Comparison of ENCODE assay signal across 9 cellular contexts in the genomic region with DNA sequence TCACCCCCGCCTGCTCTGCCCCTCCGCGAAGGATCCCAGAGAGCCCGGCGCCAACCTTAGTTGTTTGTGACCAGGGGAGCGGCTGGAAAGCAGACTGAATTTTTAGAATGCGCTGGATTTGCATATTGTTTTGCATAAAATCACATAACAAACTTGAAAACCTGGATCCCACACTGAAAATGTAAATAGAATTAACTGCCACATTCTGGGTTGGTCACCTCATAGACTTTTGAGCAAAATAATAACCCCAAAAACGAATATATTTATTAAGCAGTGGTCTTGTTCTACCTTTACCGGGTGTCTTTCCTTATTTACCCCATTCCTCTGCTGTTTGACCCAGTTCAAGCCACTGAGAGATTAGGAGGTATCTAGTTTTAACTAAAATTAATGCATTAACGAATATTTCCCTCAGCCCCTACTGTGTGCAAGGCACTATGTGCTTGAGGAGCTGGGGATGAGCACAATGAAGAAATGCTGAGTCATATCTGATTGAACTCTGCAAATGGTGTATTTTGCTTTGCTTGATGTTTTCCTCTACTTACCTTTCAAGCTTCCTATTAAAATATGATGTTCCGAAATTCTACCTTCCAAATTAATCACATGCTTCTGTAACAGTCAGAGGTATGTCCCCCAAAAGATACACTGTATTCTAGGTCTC. TPM values are rescaled to one million over a fixed set of nuclear protein-coding genes. Genes with fewer than 3 reads are reported as not detected.
A peak's percentile ranks its signal among the peaks of the same experiment; 100 is the strongest.
DNase-seq lines count a peak whose midpoint lies in the region; ATAC-seq, FAIRE-seq and TF ChIP-seq lines count a peak whose summit lies in the region.
"Had no signal": no experiment of that assay in that cellular context is flagged by ENCODE, and none has a peak within 500 bp of the region (broad histone marks: within the 10 kb centered on the region; RNA-seq: fewer than 3 reads in every experiment).

No MANE protein-coding gene starts in this region.

- peaks cover 7% of the 10 kb centered on the region; the same call in 1 of the 2 replicates for H4K20me1 ChIP-seq in HepG2 (ENCODE audit: insufficient read depth, low read length)

- 14% methylated on average over 11 of the region's 11 CpGs for WGBS in HepG2 (ENCODE audit: low lambda C conversion rate)
- 17 to 29% methylated on average over 4 to 10 of the region's 11 CpGs for WGBS in transverse colon (ENCODE audit: low coverage in 1 of 2), 2 donors

- H3K4me2 ChIP-seq in HepG2 (ENCODE audit: low read depth, low read length) = peak overlapping the region; percentile 65

- TF ChIP-seq EP300 in HepG2 (IDR thresholded peaks at IDR 0.05; ENCODE audit: low read depth in 2 of 2, low read length in 2 of 2) (no peak), HepG2 (CRISPR knock-in tag; IDR thresholded peaks at IDR 0.05; ENCODE audit: borderline replicate concordance) (no peak), transverse colon (IDR thresholded peaks at IDR 0.05; ENCODE audit: low read depth) (no peak)

- DNase-seq in activated naive CD4-positive, alpha-beta T cell treated with Interleukin-2 at 50 U/mL for 16 hours = no peak
- DNase-seq in activated naive CD8-positive, alpha-beta T cell treated with anti-CD3 and anti-CD28 coated beads for 36 hours = no peak
- no peak for DNase-seq in HepG2 (ENCODE audit: low spot score)
- DNase-seq in transverse colon = no peak
- DNase-seq: GF-D8 had no signal

- peaks cover 2% of the 10 kb centered on the region for H3K36me3 Mint-ChIP-seq in activated naive CD4-positive, alpha-beta T cell treated with anti-CD3 and anti-CD28 coated beads, Interleukin-2, amount 50 U/mL, for 24 hours
- H3K36me3 Mint-ChIP-seq in activated naive CD8-positive, alpha-beta T cell treated with anti-CD3 and anti-CD28 coated beads for 36 hours = no peaks in the 10 kb centered on the region

- no peak overlapping the region for H2AFZ ChIP-seq in HepG2 (ENCODE audit: low read length)

- TF ChIP-seq POLR2A in HepG2 (IDR thresholded peaks at IDR 0.05; ENCODE audit: insufficient read depth in 1 of 2, low read depth in 2 of 2, low read length in 2 of 2) = no peak
- TF ChIP-seq POLR2A in transverse colon (IDR thresholded peaks at IDR 0.05) = no peak

- peak; percentile 75 for FAIRE-seq in HepG2 (lab: Jason Lieb, UNC)

- H3K27me3 Mint-ChIP-seq in activated naive CD4-positive, alpha-beta T cell treated with anti-CD3 and anti-CD28 coated beads, Interleukin-2, amount 50 U/mL, for 24 hours = peaks cover 24% of the 10 kb centered on the region
- H3K27me3 Mint-ChIP-seq in activated naive CD8-positive, alpha-beta T cell treated with anti-CD3 and anti-CD28 coated beads for 36 hours = peaks cover 77% of the 10 kb centered on the region

- POLR2A ChIA-PET in HepG2 (lab: Yijun Ruan, JAX) = interaction anchor here (0.9 to 1.6 kb wide), 3 partner anchors 36 to 92 kb away, joined by 3 to 7 read pairs (median 3); no protein-coding TSS in a partner anchor

- TF ChIP-seq RAD21 in HepG2 (CRISPR knock-in tag; IDR thresholded peaks at IDR 0.05) = no peak

- no TSS peak for BruUV-seq in HepG2 (replicated peaks; lab: Mats Ljungman, UMichigan)

- H3K27ac ChIP-seq in HepG2 (ENCODE audit: extremely low read length, insufficient read depth, low read length) (no peak overlapping the region), transverse colon (peak overlapping the region; percentile 78 to 93 (median 86))

- CTCF ChIA-PET in HepG2 (lab: Yijun Ruan, JAX; ENCODE audit: low intra/inter-chr PET ratio, low total read pairs) = interaction anchor here (2.7 kb wide), 1 partner anchor 147 kb away, joined by 8 read pairs; no protein-coding TSS in a partner anchor

- H3K27me3 ChIP-seq in HepG2 (ENCODE audit: control insufficient read depth in 1 of 2, insufficient read depth in 2 of 2, low read length in 2 of 2) = peaks cover 0 to 43% of the 10 kb centered on the region in 2 experiments; a peak in 3 of 5 replicates
- no peaks in the 10 kb centered on the region for H3K27me3 ChIP-seq in transverse colon

- H3K4me3 ChIP-seq in HepG2 (replicated peaks in 1 of 3; ENCODE audit: insufficient read depth in 1 of 3, low read depth in 2 of 3, low read length in 3 of 3) = peak overlapping the region; percentile 38 to 78 (median 58)
- peak overlapping the region in 3 of 4 donors; percentile 57 to 68 (median 60) for H3K4me3 ChIP-seq in transverse colon

- H3K4me1 Mint-ChIP-seq in activated naive CD4-positive, alpha-beta T cell treated with anti-CD3 and anti-CD28 coated beads, Interleukin-2, amount 50 U/mL, for 24 hours = peaks cover 29% of the 10 kb centered on the region
- peaks cover 3% of the 10 kb centered on the region for H3K4me1 Mint-ChIP-seq in activated naive CD8-positive, alpha-beta T cell treated with anti-CD3 and anti-CD28 coated beads for 36 hours

- H3K4me1 ChIP-seq in HepG2 (ENCODE audit: insufficient read depth, low read length) = peaks cover 9% of the 10 kb centered on the region
- peaks cover 4 to 32% (median 13%) of the 10 kb centered on the region in 4 donors for H3K4me1 ChIP-seq in transverse colon

- no peaks in the 10 kb centered on the region for H3K9me3 Mint-ChIP-seq in activated naive CD4-positive, alpha-beta T cell treated with anti-CD3 and anti-CD28 coated beads, Interleukin-2, amount 50 U/mL, for 24 hours
- H3K9me3 Mint-ChIP-seq in activated naive CD8-positive, alpha-beta T cell treated with anti-CD3 and anti-CD28 coated beads for 36 hours = no peaks in the 10 kb centered on the region

- peak overlapping the region; percentile 83 for H3K4me3 Mint-ChIP-seq in activated naive CD4-positive, alpha-beta T cell treated with anti-CD3 and anti-CD28 coated beads, Interleukin-2, amount 50 U/mL, for 24 hours
- H3K4me3 Mint-ChIP-seq in activated naive CD8-positive, alpha-beta T cell treated with anti-CD3 and anti-CD28 coated beads for 36 hours = peak overlapping the region; percentile 39

- H3K9ac ChIP-seq in HepG2 (ENCODE audit: insufficient read depth, low read depth, low read length) = no peak overlapping the region

- H3K79me2 ChIP-seq in HepG2 (ENCODE audit: insufficient read depth, low read length) = peaks cover 35% of the 10 kb centered on the region

- H3K36me3 ChIP-seq in HepG2 (replicated peaks in 1 of 2; ENCODE audit: control insufficient read depth in 1 of 2, insufficient read depth in 2 of 2, low read length in 2 of 2) (no peaks in the 10 kb centered on the region), transverse colon (no peaks in the 10 kb centered on the region)

- ATAC-seq in HepG2 (no peak), HG03045 (IDR thresholded peaks at IDR 0.05; ENCODE audit: unreplicated experiment) (no peak), HG03521 (IDR thresholded peaks at IDR 0.05; ENCODE audit: unreplicated experiment) (no peak), GM21526 (IDR thresholded peaks at IDR 0.05; ENCODE audit: low FRiP score, unreplicated experiment) (no peak)

- intact Hi-C loops in HepG2 (cut with micrococcal nuclease; ENCODE audit: unreplicated experiment) = loop anchor here (2.0 to 5.0 kb wide), 2 partner anchors 104 to 147 kb away; no protein-coding TSS in a partner anchor
- intact Hi-C loops in transverse colon (cut with DNase I; ENCODE audit: low total_unique reads) = no loop called here

- in situ Hi-C loops in HepG2 (cut with HindIII; ENCODE audit: extremely low pct_ligation_motif_present, low pct_unique_long_range_greater_than_20kb) (no loop called here), transverse colon (cut with MboI; ENCODE audit: low pct_ligation_motif_present in 1 of 4, low pct_unique_long_range_greater_than_20kb in 1 of 4, low sequenced_read_pairs in 3 of 4) (no loop called here)

- TF ChIP-seq CTCF in HepG2 (CRISPR knock-in tag; IDR thresholded peaks at IDR 0.05) (no peak), transverse colon (IDR thresholded peaks at IDR 0.05) (no peak)

- H3K27ac Mint-ChIP-seq in activated naive CD4-positive, alpha-beta T cell treated with anti-CD3 and anti-CD28 coated beads, Interleukin-2, amount 50 U/mL, for 24 hours = no peak overlapping the region
- no peak overlapping the region for H3K27ac Mint-ChIP-seq in activated naive CD8-positive, alpha-beta T cell treated with anti-CD3 and anti-CD28 coated beads for 36 hours

- H3K9me3 ChIP-seq in HepG2 (ENCODE audit: low read length) (no peaks in the 10 kb centered on the region), transverse colon (no peaks in the 10 kb centered on the region)

TF ChIP-seq in HepG2, 621 proteins besides CTCF, POLR2A, EP300 and RAD21 (continues in another document):
- TF ChIP-seq, protein P1, sequence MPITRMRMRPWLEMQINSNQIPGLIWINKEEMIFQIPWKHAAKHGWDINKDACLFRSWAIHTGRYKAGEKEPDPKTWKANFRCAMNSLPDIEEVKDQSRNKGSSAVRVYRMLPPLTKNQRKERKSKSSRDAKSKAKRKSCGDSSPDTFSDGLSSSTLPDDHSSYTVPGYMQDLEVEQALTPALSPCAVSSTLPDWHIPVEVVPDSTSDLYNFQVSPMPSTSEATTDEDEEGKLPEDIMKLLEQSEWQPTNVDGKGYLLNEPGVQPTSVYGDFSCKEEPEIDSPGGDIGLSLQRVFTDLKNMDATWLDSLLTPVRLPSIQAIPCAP (CRISPR knock-in tag; IDR thresholded peaks at IDR 0.05; ENCODE audit: low read depth) = no peak; the same call in 1 of the 2 replicates

RNA-seq across cellular contexts. Expression of a gene that starts 0.4 kb away (rescaled TPM):
- total RNA-seq in activated naive CD8-positive, alpha-beta T cell treated with anti-CD3 and anti-CD28 coated beads for 36 hours = 1 to 10 TPM; 1.4 to 1.7 TPM
- total RNA-seq in HepG2 (2016; rRNA removed; fragmentation: Illumina TruSeq; extraction: Trizol) (0.18 TPM in 2 replicates), transverse colon (100 to 1,000 TPM in 1 of 4 donors, 10 to 100 TPM in 3; 10.7 to 125 (median 45.2) TPM)
- total RNA-seq in HepG2 (2016; cell fraction: cytosol; rRNA removed; fragmentation: Illumina TruSeq; extraction: Trizol; ENCODE audit: low read depth) = not detected in 2 replicates
- 0.13 and 0.39 TPM in 2 replicates for total RNA-seq in HepG2 (2016; cell fraction: insoluble cytoplasmic fraction; rRNA removed; fragmentation: Illumina TruSeq; extraction: Trizol)
- 0.07 and 0.12 TPM in 2 replicates for total RNA-seq in HepG2 (2016; cell fraction: membrane; rRNA removed; fragmentation: Illumina TruSeq; extraction: Trizol)
- total RNA-seq in HepG2 (2016; cell fraction: nucleus; rRNA removed; fragmentation: Illumina TruSeq; extraction: Trizol) = not detected in 2 replicates
- polyA plus RNA-seq in HepG2 (2011; rRNA removed) = 27.3 and 30.1 TPM in 2 replicates
- 13.7 and 27.8 TPM in 2 replicates for polyA plus RNA-seq in HepG2 (2011; cell fraction: cytosol; rRNA removed)
- 14.1 and 18.4 TPM in 2 replicates for polyA plus RNA-seq in HepG2 (2011; cell fraction: nucleus; rRNA removed)
- polyA plus RNA-seq in HepG2 (2012) = 89.8 and 101 TPM in 2 replicates
- polyA plus RNA-seq in HepG2 (2016; cell fraction: cytosol; fragmentation: Illumina TruSeq; extraction: Trizol; ENCODE audit: low read depth) = not detected in 2 replicates
- polyA plus RNA-seq in HepG2 (2016; cell fraction: insoluble cytoplasmic fraction; fragmentation: Illumina TruSeq; extraction: Trizol; ENCODE audit: low read depth) = 0.11 and 0.19 TPM in 2 replicates
- 0.17 TPM in 1 of 2 replicates, not detected in the other for polyA plus RNA-seq in HepG2 (2016; cell fraction: membrane; fragmentation: Illumina TruSeq; extraction: Trizol; ENCODE audit: low read depth)
- polyA plus RNA-seq in HepG2 (2016; cell fraction: nucleus; fragmentation: Illumina TruSeq; extraction: Trizol; ENCODE audit: insufficient read depth, low read depth) = not detected in 2 replicates
- polyA minus RNA-seq in HepG2 (2011; rRNA and poly(A)+ RNA removed; ENCODE audit: low replicate concordance) = 8.9 and 29.0 TPM in 2 replicates
- 24.4 and 43.2 TPM in 2 replicates for polyA minus RNA-seq in HepG2 (2011; cell fraction: cytosol; rRNA and poly(A)+ RNA removed)
- polyA minus RNA-seq in HepG2 (2011; cell fraction: nucleus; rRNA and poly(A)+ RNA removed) = 23.8 and 49.0 TPM in 2 replicates

Comparison
In these comparisons a context has a peak if more than half of its experiments do, and no peak if none do; other contexts are left out.
1. RNA of a gene that starts 0.4 kb away (total RNA-seq): 10.7 to 125 TPM in transverse colon; 1.4 to 1.7 TPM in activated naive CD8-positive, alpha-beta T cell treated with anti-CD3 and anti-CD28 coated beads for 36 hours and 0.07 to 0.39 TPM in HepG2; every median in the first group is over 4 times any median in the second.